Comparison of ENCODE assay signal across 1 cellular context in genomic region chr2:62527478-62528210, GRCh38.
TF ChIP-seq lines count a peak whose summit lies in the region.

No MANE protein-coding gene starts in this region.

TF ChIP-seq in A549, 52 proteins besides CTCF, POLR2A, EP300 and RAD21 (continued from another document):
- TF ChIP-seq HMGXB4 (CRISPR knock-in tag; IDR thresholded peaks at IDR 0.05; ENCODE audit: borderline replicate concordance) = no peak
- no peak for TF ChIP-seq JUN (IDR thresholded peaks at IDR 0.05)
- no peak for TF ChIP-seq FOSL2 (IDR thresholded peaks at IDR 0.05)
- TF ChIP-seq FOSL2 (CRISPR knock-in tag; IDR thresholded peaks at IDR 0.05) = no peak
- no peak for TF ChIP-seq POLR2AphosphoS2 (conservative IDR thresholded peaks at IDR 0.05; ENCODE audit: low read length)
- TF ChIP-seq TFCP2L1 (CRISPR knock-in tag; IDR thresholded peaks at IDR 0.05) = no peak
- no peak for TF ChIP-seq MYC (IDR thresholded peaks at IDR 0.05; ENCODE audit: borderline replicate concordance, low read length)
- TF ChIP-seq MAFK (IDR thresholded peaks at IDR 0.05; ENCODE audit: partially characterized antibody) = peak; percentile 36
- TF ChIP-seq GATA3 (IDR thresholded peaks at IDR 0.05; ENCODE audit: borderline replicate concordance) = peak; percentile 46; the same call in 1 of the 2 replicates
- no peak for TF ChIP-seq CBX8 (IDR thresholded peaks at IDR 0.05)
- no peak for TF ChIP-seq ELK1 (IDR thresholded peaks at IDR 0.05; ENCODE audit: low read depth, low read length)
- TF ChIP-seq RCOR1 (IDR thresholded peaks at IDR 0.05; ENCODE audit: low read depth, low read length) = no peak
- no peak for TF ChIP-seq HEYL (CRISPR knock-in tag; IDR thresholded peaks at IDR 0.05)
- TF ChIP-seq PHF8 (IDR thresholded peaks at IDR 0.05; ENCODE audit: borderline replicate concordance, low read depth) = no peak
